Comparison of ENCODE assay signal across 13 cellular contexts in the genomic region with DNA sequence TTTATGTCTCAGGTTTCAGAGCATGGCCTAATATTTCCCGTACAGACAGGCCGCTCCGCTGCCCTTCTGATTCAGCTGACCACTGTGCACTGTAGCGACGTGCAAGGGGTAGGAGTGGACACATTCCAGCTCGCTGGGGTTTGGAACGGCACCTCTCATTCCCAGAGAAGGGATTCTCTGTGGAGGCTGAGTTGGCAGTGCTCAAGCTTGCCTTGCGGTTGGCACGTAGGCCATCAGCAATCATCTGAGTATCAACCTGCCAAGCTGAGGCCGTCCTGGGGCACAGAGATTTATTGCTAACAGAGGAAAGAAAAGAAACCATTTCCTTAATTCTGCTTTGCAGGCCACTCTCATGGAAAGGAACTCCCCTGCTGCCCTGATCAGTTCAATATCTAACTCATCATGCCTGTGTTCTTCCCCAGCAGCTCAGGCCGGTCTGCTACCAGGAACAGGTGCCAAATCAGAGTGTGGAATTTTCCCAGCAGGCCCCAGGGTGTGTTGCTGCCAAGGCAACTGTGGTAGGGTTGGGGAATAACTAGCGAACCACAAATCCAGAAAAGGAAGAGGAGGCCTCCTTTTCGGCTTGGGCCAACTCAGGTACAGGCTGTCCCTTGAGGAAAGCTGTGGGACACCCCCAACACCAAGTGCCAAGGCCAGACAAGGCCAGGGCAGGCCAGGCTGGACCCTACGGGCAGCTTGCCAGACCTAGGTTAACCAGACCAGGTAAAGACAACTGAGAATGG.
DNase-seq lines count a peak whose midpoint lies in the region; ATAC-seq and TF ChIP-seq lines count a peak whose summit lies in the region.
"Had no signal": no experiment of that assay in that cellular context is flagged by ENCODE, and none has a peak within 500 bp of the region (broad histone marks: within the 10 kb centered on the region; RNA-seq: fewer than 3 reads in every experiment).

No MANE protein-coding gene starts in this region.

- TF ChIP-seq CTCF in thoracic aorta (IDR thresholded peaks at IDR 0.05), result no peak

- DNase-seq in MG63 (peak; percentile 90), cerebellar cortex (ENCODE audit: low spot score) (peak; percentile 96), left kidney (ENCODE audit: low read depth, low spot score) (peak; percentile 53), thoracic aorta (ENCODE audit: low spot score) (no peak), NCI-H1436 treated with DMSO at 0.1 percent for 48 hours (lab: John Stamatoyannopoulos, UW) (no peak)
- DNase-seq: activated gamma-delta T cell treated with Interleukin-2 at 50 U/mL for 16 hours; DMS79; effector memory CD8-positive, alpha-beta T cell; NCI-H187 treated with DMSO at 0.1 percent for 48 hours had no signal

- no peaks in the 10 kb centered on the region for H3K36me3 ChIP-seq in MG63
- no peaks in the 10 kb centered on the region for H3K36me3 ChIP-seq in thoracic aorta

- peak overlapping the region; percentile 83 to 91 for H3K27ac ChIP-seq in thoracic aorta

- H3K9me3 ChIP-seq in MG63, result no peaks in the 10 kb centered on the region; the same call in 1 of the 2 replicates
- H3K9me3 ChIP-seq in thoracic aorta, result no peaks in the 10 kb centered on the region

- ATAC-seq in thoracic aorta (ENCODE audit: insufficient number of reproducible peaks, low FRiP score, low read depth), result peak; percentile 59
- ATAC-seq in GM19467 (IDR thresholded peaks at IDR 0.05; ENCODE audit: unreplicated experiment), result no peak
- no peak for ATAC-seq in HG03045 (IDR thresholded peaks at IDR 0.05; ENCODE audit: unreplicated experiment)
- ATAC-seq in GM21619 (IDR thresholded peaks at IDR 0.05; ENCODE audit: unreplicated experiment), result no peak
- ATAC-seq: activated CD4-positive, CD25-positive, alpha-beta regulatory T cell treated with anti-CD3 and anti-CD28 coated beads, Interleukin-2, amount 50 U/mL, for 24 hours; effector memory CD8-positive, alpha-beta T cell had no signal

- H3K4me1 ChIP-seq in thoracic aorta (ENCODE audit: control insufficient read depth in 1 of 2, low read depth in 2 of 2), result peaks cover 17 to 23% of the 10 kb centered on the region in 2 donors

- no peak overlapping the region for H3K4me3 ChIP-seq in MG63
- H3K4me3 ChIP-seq in thoracic aorta, result peak overlapping the region; percentile 43

- H3K27me3 ChIP-seq in MG63, result no peaks in the 10 kb centered on the region
- no peaks in the 10 kb centered on the region for H3K27me3 ChIP-seq in thoracic aorta (replicated peaks; ENCODE audit: insufficient read depth)

Comparison
In these comparisons a context has a peak if more than half of its experiments do, and no peak if none do; other contexts are left out.
1. DNase-seq: peak in MG63 (single experiment), cerebellar cortex (single experiment) and left kidney (single experiment); none in thoracic aorta (single experiment) and NCI-H1436 treated with DMSO at 0.1 percent for 48 hours (single experiment).